8 cellular contexts compared by ENCODE assay signal in genomic region chr2:170770008-170770303, GRCh38. TPM values are rescaled to one million over a fixed set of nuclear protein-coding genes. Genes with fewer than 3 reads are reported as not detected.
DNase-seq lines count a peak whose midpoint lies in the region; ATAC-seq and TF ChIP-seq lines count a peak whose summit lies in the region.

No MANE protein-coding gene starts in this region.

- ATAC-seq in HG03521 (IDR thresholded peaks at IDR 0.05; ENCODE audit: unreplicated experiment): peak; percentile 6

- no peak for TF ChIP-seq POLR2A in suprapubic skin (IDR thresholded peaks at IDR 0.05)

- POLR2A ChIA-PET in CD4-positive, alpha-beta memory T cell (lab: Charles Lee; ENCODE audit: partially characterized antibody): no interaction called here
- POLR2A ChIA-PET in activated CD4-positive, alpha-beta memory T cell treated with anti-CD3 and anti-CD28 coated beads for 36 hours (lab: Charles Lee): interaction anchor here (1.5 kb wide), 1 partner anchor 334 kb away, joined by 3 read pairs; no protein-coding TSS in a partner anchor

- CTCF ChIA-PET in CD4-positive, alpha-beta memory T cell (lab: Charles Lee; ENCODE audit: partially characterized antibody): interaction anchor here (1.0 to 1.1 kb wide), 2 partner anchors 47 to 361 kb away, joined by 3 read pairs; partner anchors contain the start of gene GAD1
- CTCF ChIA-PET in activated CD4-positive, alpha-beta memory T cell treated with anti-CD3 and anti-CD28 coated beads for 36 hours (lab: Charles Lee): interaction anchor here (2.6 kb wide), 1 partner anchor 43 kb away, joined by 7 read pairs; no protein-coding TSS in a partner anchor

- no peak for TF ChIP-seq EP300 in suprapubic skin (IDR thresholded peaks at IDR 0.05)

- WGBS in suprapubic skin: 11% methylated on average over 6 of the region's 6 CpGs

- intact Hi-C loops in CD4-positive, alpha-beta memory T cell (cut with micrococcal nuclease): loop anchor here (2.0 to 5.0 kb wide), 2 partner anchors 47 to 118 kb away; partner anchors contain the start of gene GAD1
- intact Hi-C loops in activated CD4-positive, alpha-beta memory T cell treated with anti-CD3 and anti-CD28 coated beads for 36 hours (cut with micrococcal nuclease): loop anchor here (2.0 to 5.0 kb wide), 3 partner anchors 47 to 407 kb away; partner anchors contain the start of genes GAD1 and SP5

- peak overlapping the region; percentile 63 to 87 for H3K4me3 ChIP-seq in CD4-positive, alpha-beta memory T cell (ENCODE audit: low read length in 2 of 2)
- H3K4me3 ChIP-seq in suprapubic skin: peak overlapping the region; percentile 66

- no peaks in the 10 kb centered on the region for H3K27me3 ChIP-seq in CD4-positive, alpha-beta memory T cell (ENCODE audit: insufficient read depth, low read length)
- peaks cover 2% of the 10 kb centered on the region for H3K27me3 ChIP-seq in suprapubic skin

- no peaks in the 10 kb centered on the region for H3K36me3 ChIP-seq in CD4-positive, alpha-beta memory T cell (ENCODE audit: insufficient read depth, low read length)
- H3K36me3 ChIP-seq in suprapubic skin: no peaks in the 10 kb centered on the region

- peaks cover 11% of the 10 kb centered on the region for H3K4me1 ChIP-seq in CD4-positive, alpha-beta memory T cell (ENCODE audit: insufficient read depth, low read length)
- peaks cover 19% of the 10 kb centered on the region for H3K4me1 ChIP-seq in suprapubic skin

- H3K27ac ChIP-seq in CD4-positive, alpha-beta memory T cell (ENCODE audit: low read depth, low read length): no peak overlapping the region
- peak overlapping the region; percentile 39 for H3K27ac ChIP-seq in suprapubic skin

- peaks cover 3 to 17% of the 10 kb centered on the region in 2 donors for H3K27me3 Mint-ChIP-seq in CD4-positive, alpha-beta memory T cell
- peaks cover 12% of the 10 kb centered on the region for H3K27me3 Mint-ChIP-seq in activated CD4-positive, alpha-beta memory T cell treated with anti-CD3 and anti-CD28 coated beads for 36 hours
- peaks cover 8 to 21% (median 14%) of the 10 kb centered on the region in 3 donors for H3K27me3 Mint-ChIP-seq in immature natural killer cell (ENCODE audit: low read depth in 3 of 3)

- H3K4me3 Mint-ChIP-seq in CD4-positive, alpha-beta memory T cell: peak overlapping the region; percentile 76 to 91 (median 88)
- H3K4me3 Mint-ChIP-seq in activated CD4-positive, alpha-beta memory T cell treated with anti-CD3 and anti-CD28 coated beads for 36 hours: peak overlapping the region; percentile 77
- peak overlapping the region; percentile 85 to 94 (median 89) for H3K4me3 Mint-ChIP-seq in immature natural killer cell

- peaks cover 10 to 16% (median 11%) of the 10 kb centered on the region in 4 donors for H3K4me1 Mint-ChIP-seq in CD4-positive, alpha-beta memory T cell
- peaks cover 7% of the 10 kb centered on the region for H3K4me1 Mint-ChIP-seq in activated CD4-positive, alpha-beta memory T cell treated with anti-CD3 and anti-CD28 coated beads for 36 hours (ENCODE audit: low read depth)
- H3K4me1 Mint-ChIP-seq in immature natural killer cell: peaks cover 12 to 16% of the 10 kb centered on the region in 2 donors

- no peak for TF ChIP-seq CTCF in suprapubic skin (IDR thresholded peaks at IDR 0.05)
- no peak for TF ChIP-seq CTCF in GM10266 (IDR thresholded peaks at IDR 0.05; ENCODE audit: control insufficient read depth, insufficient read depth, low read depth, missing control alignments)

- H3K36me3 Mint-ChIP-seq in CD4-positive, alpha-beta memory T cell: no peaks in the 10 kb centered on the region
- H3K36me3 Mint-ChIP-seq in activated CD4-positive, alpha-beta memory T cell treated with anti-CD3 and anti-CD28 coated beads for 36 hours: no peaks in the 10 kb centered on the region
- H3K36me3 Mint-ChIP-seq in immature natural killer cell: no peaks in the 10 kb centered on the region

- no peak for DNase-seq in CD4-positive, alpha-beta memory T cell
- DNase-seq in activated CD4-positive, alpha-beta memory T cell treated with anti-CD3 and anti-CD28 coated beads for 36 hours: no peak
- DNase-seq in immature natural killer cell: no peak
- DNase-seq in suprapubic skin (ENCODE audit: low spot score in 2 of 2): no peak
- DNase-seq in GM10266 (ENCODE audit: extremely low spot score): no peak
- no peak for DNase-seq in stimulated activated CD4-positive, alpha-beta T cell treated with anti-CD3 and anti-CD28 coated beads, Interleukin-12 subunit alpha, Interleukin-12 subunit beta, amount 100 ng/mL, for 4 hours
- DNase-seq in middle frontal gyrus (ENCODE audit: extremely low spot score, low spot score): no peak

- H3K27ac Mint-ChIP-seq in CD4-positive, alpha-beta memory T cell: peak overlapping the region in 3 of 7 donors; percentile 37 to 62 (median 52)
- H3K27ac Mint-ChIP-seq in activated CD4-positive, alpha-beta memory T cell treated with anti-CD3 and anti-CD28 coated beads for 36 hours: no peak overlapping the region
- H3K27ac Mint-ChIP-seq in immature natural killer cell: peak overlapping the region in 5 of 6 donors; percentile 58 to 84 (median 75)

- no peaks in the 10 kb centered on the region for H3K9me3 ChIP-seq in CD4-positive, alpha-beta memory T cell (ENCODE audit: control insufficient read depth in 1 of 2, low read length in 2 of 2)
- H3K9me3 ChIP-seq in suprapubic skin: no peaks in the 10 kb centered on the region

- H3K9me3 Mint-ChIP-seq in CD4-positive, alpha-beta memory T cell: no peaks in the 10 kb centered on the region
- H3K9me3 Mint-ChIP-seq in activated CD4-positive, alpha-beta memory T cell treated with anti-CD3 and anti-CD28 coated beads for 36 hours: no peaks in the 10 kb centered on the region
- no peaks in the 10 kb centered on the region for H3K9me3 Mint-ChIP-seq in immature natural killer cell

RNA-seq across cellular contexts. Expression of gene ERICH2, which starts 0.2 kb away (rescaled TPM):
- total RNA-seq in CD4-positive, alpha-beta memory T cell: not detected
- polyA plus RNA-seq in CD4-positive, alpha-beta memory T cell: under 1 TPM in 1 of 2 donors, not detected in 1; 0.58 TPM
- total RNA-seq in activated CD4-positive, alpha-beta memory T cell treated with anti-CD3 and anti-CD28 coated beads for 36 hours: not detected
- polyA plus RNA-seq in immature natural killer cell: not detected
- total RNA-seq in suprapubic skin: not detected

RNA-seq across cellular contexts. Expression of gene GAD1, which starts 46.7 kb away (rescaled TPM):
- not detected for total RNA-seq in CD4-positive, alpha-beta memory T cell
- polyA plus RNA-seq in CD4-positive, alpha-beta memory T cell: not detected
- 1 to 10 TPM; 2.6 to 2.9 TPM for total RNA-seq in activated CD4-positive, alpha-beta memory T cell treated with anti-CD3 and anti-CD28 coated beads for 36 hours
- not detected for polyA plus RNA-seq in immature natural killer cell
- 1 to 10 TPM in 1 of 4 donors, not detected in 3; 2.6 TPM for total RNA-seq in suprapubic skin

RNA-seq across cellular contexts. Expression of gene SP5, which starts 54.8 kb away (rescaled TPM):
- total RNA-seq in CD4-positive, alpha-beta memory T cell: not detected
- not detected for polyA plus RNA-seq in CD4-positive, alpha-beta memory T cell
- total RNA-seq in activated CD4-positive, alpha-beta memory T cell treated with anti-CD3 and anti-CD28 coated beads for 36 hours: not detected
- not detected for polyA plus RNA-seq in immature natural killer cell
- total RNA-seq in suprapubic skin: 1 to 10 TPM in 1 of 4 donors, under 1 TPM in 2, not detected in 1; 0.32 to 1.3 (median 0.89) TPM
